In genomic region chr13:45174478-45174877, GRCh38 we compare ENCODE assay signal across 37 cellular contexts. TPM values are rescaled to one million over a fixed set of nuclear protein-coding genes. Genes with fewer than 3 reads are reported as not detected.
"Had no signal": no experiment of that assay in that cellular context is flagged by ENCODE, and none has a peak within 500 bp of the region (broad histone marks: within the 10 kb centered on the region; RNA-seq: fewer than 3 reads in every experiment).

No MANE protein-coding gene starts in this region.

- H3K4me3 ChIP-seq: MG63 had no signal

- H3K9me3 ChIP-seq: MG63 had no signal

- DNase-seq: Karpas-422, Kasumi-1, MG63, MM.1S, MV-4-11, NCI-H1048, NCI-H1092, NCI-H1092 treated with DMSO at 0.1 percent for 48 hours, NCI-H1105, NCI-H1105 treated with DMSO at 0.1 percent for 48 hours, NCI-H1417, NCI-H1417 treated with DMSO at 0.1 percent for 48 hours, NCI-H1436, NCI-H1436 treated with DMSO at 0.1 percent for 48 hours, NCI-H146, NCI-H1694, NCI-H1694 treated with DMSO at 0.1 percent for 48 hours, NCI-H187, NCI-H187 treated with DMSO at 0.1 percent for 48 hours, NCI-H1930, NCI-H2029, NCI-H2029 treated with DMSO at 0.1 percent for 48 hours, NCI-H2081, NCI-H2081 treated with DMSO at 0.1 percent for 48 hours, NCI-H2107, NCI-H2171, NCI-H2171 treated with DMSO at 0.1 percent for 48 hours, NCI-H2227 treated with DMSO at 0.1 percent for 48 hours, NCI-H226, NCI-H345, NCI-H446, NCI-H446 treated with DMSO at 0.1 percent for 48 hours, NCI-H510A, NCI-H510A treated with DMSO at 0.1 percent for 48 hours, NCI-H524 had no signal

RNA-seq across cellular contexts. Expression of gene KCTD4, which starts 26.4 kb away (rescaled TPM):
- total RNA-seq: LHCN-M2, NCI-H460 had no signal
